ENCODE assay signal across 8 cellular contexts in genomic region chr12:6492838-6493579, GRCh38. TPM values are rescaled to one million over a fixed set of nuclear protein-coding genes. Genes with fewer than 3 reads are reported as not detected.
DNase-seq lines count a peak whose midpoint lies in the region; ATAC-seq and TF ChIP-seq lines count a peak whose summit lies in the region.

Gene MRPL51 (minus strand): TSS chr12:6493262. CDS start chr12:6493136, 126 bp downstream.

- peak within 1 kb of the TSS; percentile 97 for H3K27ac Mint-ChIP-seq in activated CD4-positive, alpha-beta T cell treated with anti-CD3 and anti-CD28 coated beads, Interleukin-2, amount 10 ng/mL, durations not matched to agents 7 days and 5 days

- intact Hi-C loops in left colon (cut with DNase I, micrococcal nuclease) = no loop called here

- H3K9ac ChIP-seq in BLaER1 = peak within 1 kb of the TSS; percentile 93

- H3K9me3 ChIP-seq in BLaER1 = no peaks in the 10 kb centered on the region

- H3K4me3 ChIP-seq in BLaER1 (peak within 1 kb of the TSS; percentile 84), coronary artery (peak within 1 kb of the TSS; percentile 83)

- TF ChIP-seq CTCF in coronary artery (IDR thresholded peaks at IDR 0.05) = no peak

- peaks cover 52% of the 10 kb centered on the region for H3K36me3 ChIP-seq in BLaER1

- peaks cover 42% of the 10 kb centered on the region for H3K36me3 Mint-ChIP-seq in activated CD4-positive, alpha-beta T cell treated with anti-CD3 and anti-CD28 coated beads, Interleukin-2, amount 10 ng/mL, durations not matched to agents 7 days and 5 days (ENCODE audit: low read depth)

- H4K20me1 ChIP-seq in BLaER1 = no peaks in the 10 kb centered on the region

- peaks cover 37% of the 10 kb centered on the region for H3K4me1 Mint-ChIP-seq in activated CD4-positive, alpha-beta T cell treated with anti-CD3 and anti-CD28 coated beads, Interleukin-2, amount 10 ng/mL, durations not matched to agents 7 days and 5 days

- CTCF ChIA-PET in activated CD4-positive, alpha-beta T cell treated with anti-CD3 and anti-CD28 coated beads, Interleukin-2, amount 10 ng/mL, durations not matched to agents 7 days and 5 days (lab: Charles Lee) = interaction anchor here (0.6 to 1.7 kb wide), 8 partner anchors 8 to 239 kb away, joined by 3 to 5 read pairs (median 3); no protein-coding TSS in a partner anchor

- H3K4me2 ChIP-seq in BLaER1 = peak within 1 kb of the TSS; percentile 89

- POLR2A ChIA-PET in activated CD4-positive, alpha-beta T cell treated with anti-CD3 and anti-CD28 coated beads, Interleukin-2, amount 10 ng/mL, durations not matched to agents 7 days and 5 days (lab: Charles Lee) = interaction anchor here (0.5 to 1.7 kb wide), 4 partner anchors 12 to 67 kb away, joined by 3 to 12 read pairs (median 5); partner anchors contain the start of genes GAPDH and VAMP1

- H3K27me3 ChIP-seq in BLaER1 = no peaks in the 10 kb centered on the region

- H3K9me3 Mint-ChIP-seq in activated CD4-positive, alpha-beta T cell treated with anti-CD3 and anti-CD28 coated beads, Interleukin-2, amount 10 ng/mL, durations not matched to agents 7 days and 5 days = no peaks in the 10 kb centered on the region

- peak; percentile 98 for DNase-seq in NCI-H69 (lab: John Stamatoyannopoulos, UW)
- peak; percentile 94 for DNase-seq in activated CD4-positive, alpha-beta T cell treated with anti-CD3 and anti-CD28 coated beads, Interleukin-2, amount 10 ng/mL, durations not matched to agents 7 days and 5 days
- DNase-seq in coronary artery (ENCODE audit: low spot score) = peak; percentile 96
- peak; percentile 97 to 99 for DNase-seq in left colon
- peak; percentile 91 to 99 for DNase-seq in stimulated activated CD4-positive, alpha-beta T cell treated with anti-CD3 and anti-CD28 coated beads, Interleukin-1b, Interleukin-23, amount 100 ng/mL, for 4 hours (ENCODE audit: low read depth in 2 of 2)

- H3K27me3 Mint-ChIP-seq in activated CD4-positive, alpha-beta T cell treated with anti-CD3 and anti-CD28 coated beads, Interleukin-2, amount 10 ng/mL, durations not matched to agents 7 days and 5 days = no peaks in the 10 kb centered on the region

- H3K27ac ChIP-seq in BLaER1 (peak within 1 kb of the TSS; percentile 97), coronary artery (peak within 1 kb of the TSS; percentile 73 to 96)

- peak within 1 kb of the TSS; percentile 89 for H3K4me3 Mint-ChIP-seq in activated CD4-positive, alpha-beta T cell treated with anti-CD3 and anti-CD28 coated beads, Interleukin-2, amount 10 ng/mL, durations not matched to agents 7 days and 5 days

- peaks cover 43% of the 10 kb centered on the region for H3K4me1 ChIP-seq in BLaER1

- ATAC-seq in GM19328 (IDR thresholded peaks at IDR 0.05; ENCODE audit: unreplicated experiment) (peak; percentile 69), HG03469 (IDR thresholded peaks at IDR 0.05; ENCODE audit: unreplicated experiment) (peak; percentile 53), left colon (peak; percentile 91)

RNA-seq across cellular contexts. Expression of gene MRPL51, which starts in this region (rescaled TPM):
- total RNA-seq in activated CD4-positive, alpha-beta T cell treated with anti-CD3 and anti-CD28 coated beads, Interleukin-2, amount 10 ng/mL, durations not matched to agents 7 days and 5 days = 100 to 1,000 TPM; 212 to 241 TPM
- total RNA-seq in left colon = 100 to 1,000 TPM; 124 to 131 TPM

Comparison
In these comparisons a context has a peak if more than half of its experiments do, and no peak if none do; other contexts are left out.
1. Peak in every context shown above with its lines: DNase-seq, ATAC-seq, H3K4me3 ChIP-seq and H3K27ac ChIP-seq.